In genomic region chr4:110636677-110637407, GRCh38 we compare ENCODE assay signal across 9 cellular contexts. TPM values are rescaled to one million over a fixed set of nuclear protein-coding genes. Genes with fewer than 3 reads are reported as not detected.
DNase-seq lines count a peak whose midpoint lies in the region; ATAC-seq and TF ChIP-seq lines count a peak whose summit lies in the region.
"Had no signal": no experiment of that assay in that cellular context is flagged by ENCODE, and none has a peak within 500 bp of the region (broad histone marks: within the 10 kb centered on the region; RNA-seq: fewer than 3 reads in every experiment).

No MANE protein-coding gene starts in this region.

- WGBS in SK-N-SH (ENCODE audit: low lambda C conversion rate) = 1% methylated on average over 40 of the region's 56 CpGs
- WGBS in right cardiac atrium = 2% methylated on average over 56 of the region's 56 CpGs

- intact Hi-C loops in right cardiac atrium (cut with DNase I) = loop anchor here in 2 of 4 donors (10.0 kb wide), 4 partner anchors 318 to 998 kb away; no protein-coding TSS in a partner anchor

- H3K4me3 ChIP-seq in GM23338 = peak overlapping the region; percentile 96
- peak overlapping the region in 1 of 2 experiments; percentile 35; a peak in 2 of 4 replicates for H3K4me3 ChIP-seq in SK-N-SH (ENCODE audit: low read depth in 2 of 2, low read length in 1 of 2)
- H3K4me3 ChIP-seq in right cardiac atrium (ENCODE audit: low read length) = peak overlapping the region; percentile 5
- H3K4me3 ChIP-seq in skeletal muscle cell (ENCODE audit: low read depth, low read length) = peak overlapping the region; percentile 61

- H3F3A ChIP-seq in GM23338 (replicated peaks; ENCODE audit: low read depth) (peaks cover 31% of the 10 kb centered on the region), SK-N-SH (replicated peaks; ENCODE audit: insufficient read depth) (no peaks in the 10 kb centered on the region)

- no peaks in the 10 kb centered on the region for H3K36me3 Mint-ChIP-seq in GM23338 (ENCODE audit: low read depth)
- peaks cover 0 to 10% (median 10%) of the 10 kb centered on the region in 3 donors for H3K36me3 Mint-ChIP-seq in immature natural killer cell

- ATAC-seq in GM23338 = peak; percentile 13
- peak; percentile 59 to 71 for ATAC-seq in right cardiac atrium
- ATAC-seq in GM19351 (IDR thresholded peaks at IDR 0.05; ENCODE audit: unreplicated experiment) = no peak

- peaks cover 98% of the 10 kb centered on the region for H3K27me3 ChIP-seq in GM23338 (ENCODE audit: insufficient read depth)
- H3K27me3 ChIP-seq in SK-N-SH (ENCODE audit: insufficient read depth) = peaks cover 94% of the 10 kb centered on the region
- H3K27me3 ChIP-seq in right cardiac atrium (ENCODE audit: control insufficient read depth, insufficient read depth) = peaks cover 3% of the 10 kb centered on the region

- H3K4me3 Mint-ChIP-seq in GM23338 (peak overlapping the region; percentile 83), immature natural killer cell (no peak overlapping the region)
- H3K4me3 Mint-ChIP-seq: dendritic cell treated with granulocyte-macrophage colony-stimulating factor and Interleukin-4, amounts not matched to agents 40 ng/mL and 50 ng/mL, for 4 days had no signal

- TF ChIP-seq CTCF in GM23338 (conservative IDR thresholded peaks at IDR 0.05; ENCODE audit: low read depth in 2 of 2) (no peak), SK-N-SH (IDR thresholded peaks at IDR 0.05) (no peak)

- no peak for TF ChIP-seq RAD21 in SK-N-SH (IDR thresholded peaks at IDR 0.05; ENCODE audit: low read length)

- H3K27ac Mint-ChIP-seq in GM23338 (no peak overlapping the region), immature natural killer cell (no peak overlapping the region)
- H3K27ac Mint-ChIP-seq: dendritic cell treated with granulocyte-macrophage colony-stimulating factor and Interleukin-4, amounts not matched to agents 40 ng/mL and 50 ng/mL, for 4 days had no signal

- H3K4me1 Mint-ChIP-seq in GM23338 (peaks cover 64% of the 10 kb centered on the region), immature natural killer cell (peaks cover 0 to 1% of the 10 kb centered on the region in 2 donors)

- no peak overlapping the region for H3K9ac ChIP-seq in SK-N-SH

- H3K79me2 ChIP-seq in GM23338 (replicated peaks; ENCODE audit: insufficient read depth) = no peaks in the 10 kb centered on the region
- no peaks in the 10 kb centered on the region for H3K79me2 ChIP-seq in SK-N-SH (ENCODE audit: insufficient read depth)

- H4K20me1 ChIP-seq in GM23338 (replicated peaks; ENCODE audit: insufficient read depth) (peaks cover 12% of the 10 kb centered on the region; the same call in 1 of the 2 replicates), SK-N-SH (ENCODE audit: insufficient read depth) (no peaks in the 10 kb centered on the region)

- no peak for TF ChIP-seq EP300 in SK-N-SH (IDR thresholded peaks at IDR 0.05; ENCODE audit: borderline replicate concordance in 1 of 2, low read depth in 1 of 2, low read length in 1 of 2)

- H3K4me1 ChIP-seq in GM23338 (ENCODE audit: insufficient read depth) = peaks cover 61% of the 10 kb centered on the region
- peaks cover 0 to 6% of the 10 kb centered on the region in 2 experiments; a peak in 1 of 4 replicates for H3K4me1 ChIP-seq in SK-N-SH (ENCODE audit: control insufficient read depth in 1 of 2, insufficient read depth in 2 of 2, low read depth in 1 of 2, low read length in 1 of 2)
- no peaks in the 10 kb centered on the region for H3K4me1 ChIP-seq in right cardiac atrium (ENCODE audit: control insufficient read depth, insufficient read depth, low read length)

- H3K4me2 ChIP-seq in GM23338 (peak overlapping the region; percentile 86), SK-N-SH (peak overlapping the region; percentile 72)

- H3K36me3 ChIP-seq in GM23338 (ENCODE audit: insufficient read depth) (no peaks in the 10 kb centered on the region), SK-N-SH (replicated peaks in 1 of 2; ENCODE audit: control insufficient read depth in 1 of 2, insufficient read depth in 2 of 2, low read length in 1 of 2) (no peaks in the 10 kb centered on the region)

- H2AFZ ChIP-seq in GM23338 = peak overlapping the region; percentile 96
- 0 out of 2 replicates have a peak overlapping the region, but pooled peaks have one; percentile 29 for H2AFZ ChIP-seq in SK-N-SH (ENCODE audit: low read depth)

- H3K9me3 ChIP-seq in SK-N-SH (no peaks in the 10 kb centered on the region), right cardiac atrium (ENCODE audit: control insufficient read depth, low read length) (no peaks in the 10 kb centered on the region)

- CTCF ChIA-PET in SK-N-SH (lab: Yijun Ruan, JAX) = no interaction called here

- POLR2A ChIA-PET in SK-N-SH (lab: Yijun Ruan, JAX) = no interaction called here

- H3K27ac ChIP-seq in GM23338 (ENCODE audit: low read depth) (no peak overlapping the region), SK-N-SH (ENCODE audit: low read depth in 2 of 2, low read length in 1 of 2) (no peak overlapping the region), right cardiac atrium (ENCODE audit: low read length) (no peak overlapping the region)

- DNase-seq in GM23338 (ENCODE audit: low spot score) (peak; percentile 83), SK-N-SH (no peak), right cardiac atrium (no peak), skeletal muscle cell (ENCODE audit: low read depth) (peak; percentile 33), HCEC 1CT (no peak), immature natural killer cell (no peak)
- DNase-seq in activated T-cell treated with anti-CD3 and anti-CD28 coated beads, Interleukin-2, amount 50 U/mL, for 1 hour = no peak

- peaks cover 99% of the 10 kb centered on the region for H3K27me3 Mint-ChIP-seq in GM23338 (ENCODE audit: insufficient read depth, low read depth, poor library complexity)
- H3K27me3 Mint-ChIP-seq in immature natural killer cell (ENCODE audit: low read depth in 3 of 3) = peaks cover 34 to 59% (median 54%) of the 10 kb centered on the region in 3 donors

- no peaks in the 10 kb centered on the region for H3K9me2 ChIP-seq in GM23338 (ENCODE audit: insufficient read depth)
- H3K9me2 ChIP-seq in SK-N-SH = no peaks in the 10 kb centered on the region

- H3K9me3 Mint-ChIP-seq in GM23338 (peaks cover 3% of the 10 kb centered on the region; the same call in 2 of the 3 replicates), immature natural killer cell (peaks cover 15 to 59% (median 24%) of the 10 kb centered on the region in 6 donors)
- H3K9me3 Mint-ChIP-seq: dendritic cell treated with granulocyte-macrophage colony-stimulating factor and Interleukin-4, amounts not matched to agents 40 ng/mL and 50 ng/mL, for 4 days had no signal

TF ChIP-seq in GM23338, 12 proteins besides CTCF, POLR2A, EP300 and RAD21 (continues in another document):
- no peak for TF ChIP-seq ZNF331 (CRISPR knock-in tag; IDR thresholded peaks at IDR 0.05; ENCODE audit: low read depth)
- TF ChIP-seq JUNB (IDR thresholded peaks at IDR 0.05; ENCODE audit: unreplicated experiment) = no peak
- peak; percentile 71 for TF ChIP-seq EZH2 (IDR thresholded peaks at IDR 0.05; ENCODE audit: low read depth, unreplicated experiment)
- TF ChIP-seq STAT1 (IDR thresholded peaks at IDR 0.05; ENCODE audit: unreplicated experiment) = no peak

TF ChIP-seq in SK-N-SH, 30 proteins besides CTCF, POLR2A, EP300 and RAD21 (continues in another document):
- no peak for TF ChIP-seq YY1 (IDR thresholded peaks at IDR 0.05; ENCODE audit: low read depth)
- no peak for TF ChIP-seq ELF1 (IDR thresholded peaks at IDR 0.05)
- TF ChIP-seq REST (IDR thresholded peaks at IDR 0.05; ENCODE audit: low read depth, low read length) = no peak
- no peak for TF ChIP-seq SMC3 (IDR thresholded peaks at IDR 0.05; ENCODE audit: low read depth, low read length)
- TF ChIP-seq TCF12 (IDR thresholded peaks at IDR 0.05) = no peak
- no peak for TF ChIP-seq JUND (IDR thresholded peaks at IDR 0.05)
- TF ChIP-seq TEAD4 (IDR thresholded peaks at IDR 0.05; ENCODE audit: borderline replicate concordance, insufficient read depth) = no peak
- no peak for TF ChIP-seq POLR2AphosphoS5 (IDR thresholded peaks at IDR 0.05; ENCODE audit: low read depth, low read length)

RNA-seq across cellular contexts. Expression of gene PITX2, which starts 14.0 kb away (rescaled TPM):
- total RNA-seq in GM23338 (2014; rRNA removed; shearing (Covaris generic)) = 0.35 and 0.52 TPM in 2 replicates
- polyA plus RNA-seq in GM23338 (2016; fragmentation: Nextera tagmentation; extraction: Ambion mirVana) (0.99 and 1.0 TPM in 2 replicates), SK-N-SH (2012; rRNA removed) (not detected in 2 replicates), right cardiac atrium (0.57 TPM), immature natural killer cell (not detected)
- not detected in 2 replicates for polyA plus RNA-seq in SK-N-SH (2012; cell fraction: cytosol; rRNA removed)
- not detected in 2 replicates for polyA plus RNA-seq in SK-N-SH (2012; cell fraction: nucleus; rRNA removed)
- total RNA-seq in right cardiac atrium = under 1 TPM in 1 of 4 donors, not detected in 3; 0.14 TPM

Comparison
In these comparisons a context has a peak if more than half of its experiments do, and no peak if none do; other contexts are left out.
1. DNase-seq: peak in GM23338 (single experiment) and skeletal muscle cell (single experiment); none in SK-N-SH (single experiment), right cardiac atrium (0 of 3), activated T-cell treated with anti-CD3 and anti-CD28 coated beads, Interleukin-2, amount 50 U/mL, for 1 hour (single experiment), HCEC 1CT (single experiment) and immature natural killer cell (0 of 3).